ENCODE assay signal across 10 cellular contexts in genomic region chr10:88076027-88076880, GRCh38.
DNase-seq lines count a peak whose midpoint lies in the region; ATAC-seq, FAIRE-seq and TF ChIP-seq lines count a peak whose summit lies in the region.
"Had no signal": no experiment of that assay in that cellular context is flagged by ENCODE, and none has a peak within 500 bp of the region (broad histone marks: within the 10 kb centered on the region; RNA-seq: fewer than 3 reads in every experiment).

No MANE protein-coding gene starts in this region.

- peaks cover 4% of the 10 kb centered on the region; the same call in 1 of the 2 replicates for H3F3A ChIP-seq in MM.1S (ENCODE audit: insufficient read depth, low read length)

- H2AFZ ChIP-seq in MM.1S (ENCODE audit: low read length): no peak overlapping the region

- H3K9me3 ChIP-seq in MM.1S (replicated peaks; ENCODE audit: insufficient read depth, low read length) (no peaks in the 10 kb centered on the region), neutrophil (no peaks in the 10 kb centered on the region), kidney (ENCODE audit: control insufficient read depth in 1 of 2, low read length in 2 of 2) (no peaks in the 10 kb centered on the region)

- H3K4me3 ChIP-seq in MM.1S (ENCODE audit: low read length): no peak overlapping the region
- H3K4me3 ChIP-seq in neutrophil (ENCODE audit: low read depth in 1 of 2, low read length in 1 of 2): no peak overlapping the region
- H3K4me3 ChIP-seq in kidney (ENCODE audit: low read length in 2 of 2): no peak overlapping the region

- H4K20me1 ChIP-seq in MM.1S (ENCODE audit: insufficient read depth, low read length): no peaks in the 10 kb centered on the region

- no peaks in the 10 kb centered on the region for H3K27me3 ChIP-seq in MM.1S (replicated peaks; ENCODE audit: insufficient read depth, low read length)
- no peaks in the 10 kb centered on the region for H3K27me3 ChIP-seq in neutrophil

- no peak overlapping the region for H3K9ac ChIP-seq in MM.1S (ENCODE audit: low read length)
- H3K9ac ChIP-seq in kidney (ENCODE audit: low read length in 2 of 2): no peak overlapping the region

- H3K36me3 ChIP-seq in MM.1S (replicated peaks; ENCODE audit: insufficient read depth, low read length) (no peaks in the 10 kb centered on the region), neutrophil (peaks cover 19% of the 10 kb centered on the region), kidney (ENCODE audit: control insufficient read depth in 1 of 2, insufficient read depth in 2 of 2, low read length in 2 of 2) (no peaks in the 10 kb centered on the region)

- intact Hi-C loops in kidney (cut with DNase I): no loop called here

- no peak overlapping the region; the same call in 1 of the 2 replicates for H3K4me2 ChIP-seq in MM.1S (ENCODE audit: low read depth, low read length)

- ATAC-seq in GM19043 (IDR thresholded peaks at IDR 0.05; ENCODE audit: low read depth, unreplicated experiment) (peak; percentile 42), HG02678 (IDR thresholded peaks at IDR 0.05; ENCODE audit: unreplicated experiment) (peak; percentile 60)
- ATAC-seq: Right ventricle myocardium inferior had no signal

- no peak for TF ChIP-seq CTCF in MM.1S (IDR thresholded peaks at IDR 0.05; ENCODE audit: low read length)
- TF ChIP-seq CTCF in neutrophil (IDR thresholded peaks at IDR 0.05): no peak
- TF ChIP-seq CTCF in kidney (IDR thresholded peaks at IDR 0.05; ENCODE audit: borderline replicate concordance, extremely low read depth, insufficient read depth): no peak

- DNase-seq in MM.1S (peak; percentile 30), medulla oblongata (ENCODE audit: extremely low spot score) (no peak), cerebellar cortex (ENCODE audit: low spot score) (no peak), kidney (no peak), NCI-H1694 treated with DMSO at 0.1 percent for 48 hours (lab: John Stamatoyannopoulos, UW) (no peak)
- DNase-seq: stimulated activated CD4-positive, alpha-beta T cell treated with anti-CD3 and anti-CD28 coated beads, Interleukin-15, amount 100 ng/mL, for 24 hours had no signal

- no peaks in the 10 kb centered on the region for H3K9me2 ChIP-seq in MM.1S (replicated peaks; ENCODE audit: insufficient read depth, low read length)

- H3K4me1 ChIP-seq in MM.1S (ENCODE audit: low read length) (peaks cover 27% of the 10 kb centered on the region), neutrophil (ENCODE audit: control insufficient read depth in 1 of 2, insufficient read depth in 1 of 2, low read depth in 1 of 2, low read length in 1 of 2) (peaks cover 34 to 50% of the 10 kb centered on the region in 2 experiments), kidney (ENCODE audit: control insufficient read depth in 1 of 2, insufficient read depth in 1 of 2, low read depth in 1 of 2, low read length in 2 of 2) (peaks cover 2 to 13% of the 10 kb centered on the region in 2 donors)

- H3K27ac ChIP-seq in MM.1S (ENCODE audit: low read length) (no peak overlapping the region), neutrophil (peak overlapping the region; percentile 77), kidney (ENCODE audit: low read depth in 2 of 2, low read length in 2 of 2) (no peak overlapping the region)

- no peaks in the 10 kb centered on the region for H3K79me2 ChIP-seq in MM.1S (ENCODE audit: low read length)

- FAIRE-seq in kidney (lab: Jason Lieb, UNC): no peak
